Comparison of ENCODE assay signal across 10 cellular contexts in the genomic region with DNA sequence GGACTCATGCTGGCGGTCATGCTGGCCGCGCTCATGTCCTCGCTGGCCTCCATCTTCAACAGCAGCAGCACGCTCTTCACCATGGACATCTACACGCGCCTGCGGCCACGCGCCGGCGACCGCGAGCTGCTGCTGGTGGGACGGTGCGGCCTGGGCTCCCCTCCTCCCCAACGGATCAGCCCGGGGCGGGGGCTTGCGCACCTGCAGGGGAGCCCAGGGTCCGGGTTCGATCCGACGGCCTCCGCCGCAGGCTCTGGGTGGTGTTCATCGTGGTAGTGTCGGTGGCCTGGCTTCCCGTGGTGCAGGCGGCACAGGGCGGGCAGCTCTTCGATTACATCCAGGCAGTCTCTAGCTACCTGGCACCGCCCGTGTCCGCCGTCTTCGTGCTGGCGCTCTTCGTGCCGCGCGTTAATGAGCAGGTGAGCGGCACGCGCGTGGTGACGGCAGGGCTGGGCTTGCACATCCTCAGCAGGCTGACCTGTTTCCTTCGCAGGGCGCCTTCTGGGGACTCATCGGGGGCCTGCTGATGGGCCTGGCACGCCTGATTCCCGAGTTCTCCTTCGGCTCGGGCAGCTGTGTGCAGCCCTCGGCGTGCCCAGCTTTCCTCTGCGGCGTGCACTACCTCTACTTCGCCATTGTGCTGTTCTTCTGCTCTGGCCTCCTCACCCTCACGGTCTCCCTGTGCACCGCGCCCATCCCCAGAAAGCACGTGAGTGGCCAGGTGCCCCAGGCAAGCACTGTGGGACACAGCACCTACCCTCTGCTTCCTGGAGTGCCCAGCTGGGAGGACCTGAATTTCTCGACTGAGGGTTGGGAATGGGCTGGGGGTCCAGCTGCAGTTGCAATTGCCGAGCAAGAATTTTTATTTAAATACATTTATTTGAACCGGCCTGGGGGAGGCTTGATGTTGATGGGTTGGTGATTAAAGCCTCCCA. TPM values are rescaled to one million over a fixed set of nuclear protein-coding genes. Genes with fewer than 3 reads are reported as not detected.
A peak's percentile ranks its signal among the peaks of the same experiment; 100 is the strongest.
DNase-seq lines count a peak whose midpoint lies in the region; ATAC-seq, FAIRE-seq and TF ChIP-seq lines count a peak whose summit lies in the region.
"Had no signal": no experiment of that assay in that cellular context is flagged by ENCODE, and none has a peak within 500 bp of the region (broad histone marks: within the 10 kb centered on the region; RNA-seq: fewer than 3 reads in every experiment).

No MANE protein-coding gene starts in this region.

- peak overlapping the region; percentile 24 for H3K4me3 Mint-ChIP-seq in Caco-2 (ENCODE audit: unreplicated experiment)

- CTCF ChIA-PET in Caco-2 (lab: Charles Lee) (no interaction called here), OCI-LY7 (lab: Charles Lee; ENCODE audit: unreplicated experiment) (no interaction called here)

- no peak for DNase-seq in Caco-2
- no peak for DNase-seq in RWPE2 (ENCODE audit: low spot score)
- DNase-seq in foreskin fibroblast, result peak in 1 of 2 donors; percentile 59
- DNase-seq in trophoblast cell, result peak in 1 of 2 donors; percentile 57
- no peak for DNase-seq in OCI-LY7 (ENCODE audit: low spot score)
- no peak for DNase-seq in germinal center (ENCODE audit: low spot score)
- DNase-seq in frontal cortex (ENCODE audit: low spot score in 2 of 2), result no peak
- DNase-seq in GF-D8 (lab: John Stamatoyannopoulos, UW), result no peak
- DNase-seq: Karpas-422 had no signal

- H3K27ac ChIP-seq in RWPE2 (ENCODE audit: poor library complexity, severe bottlenecking), result no peak overlapping the region
- H3K27ac ChIP-seq in trophoblast cell (ENCODE audit: low read depth, low read length), result no peak overlapping the region
- H3K27ac ChIP-seq in OCI-LY7 (ENCODE audit: low read depth, low read length, poor library complexity, severe bottlenecking), result no peak overlapping the region

- no peak overlapping the region for H2BK120ac ChIP-seq in trophoblast cell (ENCODE audit: insufficient read depth, low read length, poor library complexity)

- no peak overlapping the region for H2AFZ ChIP-seq in trophoblast cell (ENCODE audit: insufficient read depth, low read length, poor library complexity)
- H2AFZ ChIP-seq in OCI-LY7 (ENCODE audit: low read length), result no peak overlapping the region

- no peaks in the 10 kb centered on the region for H3K9me3 ChIP-seq in Caco-2
- H3K9me3 ChIP-seq in RWPE2 (ENCODE audit: severe bottlenecking), result no peaks in the 10 kb centered on the region
- peaks cover 11% of the 10 kb centered on the region for H3K9me3 ChIP-seq in trophoblast cell (ENCODE audit: insufficient read depth, low read depth, low read length)
- no peaks in the 10 kb centered on the region for H3K9me3 ChIP-seq in OCI-LY7 (ENCODE audit: low read length)

- H3K36me3 ChIP-seq in Caco-2 (ENCODE audit: control insufficient read depth, insufficient read depth, low read length), result peaks cover 2% of the 10 kb centered on the region; the same call in 1 of the 2 replicates
- peaks cover 9% of the 10 kb centered on the region; the same call in 1 of the 2 replicates for H3K36me3 ChIP-seq in RWPE2 (ENCODE audit: low read depth)
- peaks cover 34 to 38% of the 10 kb centered on the region in 2 experiments for H3K36me3 ChIP-seq in trophoblast cell (ENCODE audit: control insufficient read depth in 1 of 2, insufficient read depth in 2 of 2, low read length in 2 of 2)
- H3K36me3 ChIP-seq in OCI-LY7 (ENCODE audit: insufficient read depth, low read length), result no peaks in the 10 kb centered on the region

- H3K79me1 ChIP-seq in trophoblast cell (ENCODE audit: low read length), result no peaks in the 10 kb centered on the region

- H3K79me2 ChIP-seq in trophoblast cell (ENCODE audit: control insufficient read depth, insufficient read depth, low read length, poor library complexity) (no peaks in the 10 kb centered on the region), OCI-LY7 (ENCODE audit: insufficient read depth, low read depth, low read length) (no peaks in the 10 kb centered on the region)

- H4K12ac ChIP-seq in trophoblast cell (ENCODE audit: low read depth, low read length), result no peak overlapping the region

- H3K4me1 ChIP-seq in Caco-2 (peaks cover 16% of the 10 kb centered on the region), RWPE2 (ENCODE audit: insufficient read depth, poor library complexity, severe bottlenecking) (no peaks in the 10 kb centered on the region), trophoblast cell (ENCODE audit: control insufficient read depth in 1 of 2, insufficient read depth in 2 of 2, low read length in 2 of 2) (peaks cover 7 to 14% of the 10 kb centered on the region in 2 experiments), OCI-LY7 (ENCODE audit: insufficient read depth, low read length, poor library complexity, severe bottlenecking) (peaks cover 4% of the 10 kb centered on the region)

- H4K91ac ChIP-seq in trophoblast cell (ENCODE audit: low read depth, low read length), result no peak overlapping the region

- H3K4me1 Mint-ChIP-seq in Caco-2 (ENCODE audit: low read depth, unreplicated experiment), result no peaks in the 10 kb centered on the region

- FAIRE-seq in frontal cortex (lab: Jason Lieb, UNC), result no peak
- FAIRE-seq: GM12892 had no signal

- H3K9me2 ChIP-seq in OCI-LY7 (ENCODE audit: insufficient read depth, low read length), result no peaks in the 10 kb centered on the region

- H3K4ac ChIP-seq in trophoblast cell (ENCODE audit: low read depth, low read length), result no peak overlapping the region

- H3K4me3 ChIP-seq in Caco-2 (ENCODE audit: low read depth, low read length), result no peak overlapping the region
- H3K4me3 ChIP-seq in RWPE2 (ENCODE audit: severe bottlenecking), result peak overlapping the region; percentile 37
- H3K4me3 ChIP-seq in foreskin fibroblast (ENCODE audit: low read depth in 1 of 2, low read length in 2 of 2), result peak overlapping the region; percentile 47 to 58
- no peak overlapping the region for H3K4me3 ChIP-seq in trophoblast cell (ENCODE audit: low read depth, low read length)
- no peak overlapping the region for H3K4me3 ChIP-seq in OCI-LY7 (ENCODE audit: low read depth, low read length, poor library complexity, severe bottlenecking)

- peaks cover 27% of the 10 kb centered on the region for H3K36me3 Mint-ChIP-seq in Caco-2 (ENCODE audit: insufficient read depth, unreplicated experiment)

- ATAC-seq in RWPE2 (ENCODE audit: low read depth), result peak; percentile 2

- no peak for TF ChIP-seq CTCF in Caco-2 (IDR thresholded peaks at IDR 0.05; ENCODE audit: insufficient read depth in 1 of 2, low read depth in 1 of 2, low read length in 1 of 2, severe bottlenecking in 1 of 2, unreplicated experiment in 1 of 2)
- TF ChIP-seq CTCF in RWPE2 (IDR thresholded peaks at IDR 0.05; ENCODE audit: poor library complexity, severe bottlenecking), result no peak
- no peak for TF ChIP-seq CTCF in foreskin fibroblast (IDR thresholded peaks at IDR 0.05; ENCODE audit: low read depth, low read length)
- TF ChIP-seq CTCF in OCI-LY7 (conservative IDR thresholded peaks at IDR 0.05; ENCODE audit: low read length), result no peak

- BruUV-seq in Caco-2 (replicated peaks; lab: Mats Ljungman, UMichigan), result no TSS peak
- BruUV-seq in OCI-LY7 (replicated peaks; lab: Mats Ljungman, UMichigan), result no TSS peak

- H3K27me3 ChIP-seq in Caco-2 (replicated peaks; ENCODE audit: control insufficient read depth, insufficient read depth, low read length), result no peaks in the 10 kb centered on the region
- H3K27me3 ChIP-seq in RWPE2 (ENCODE audit: insufficient read depth, poor library complexity, severe bottlenecking), result no peaks in the 10 kb centered on the region
- H3K27me3 ChIP-seq in trophoblast cell (ENCODE audit: insufficient read depth, low read length), result peaks cover 34% of the 10 kb centered on the region

- no CpG with 5 or more reads among the region's 66 CpGs for WGBS in trophoblast cell (ENCODE audit: extremely low coverage, insufficient coverage, insufficient read length)

- no peak overlapping the region for H4K8ac ChIP-seq in trophoblast cell (ENCODE audit: low read depth, low read length)

- intact Hi-C loops in Caco-2 (cut with micrococcal nuclease; ENCODE audit: unreplicated experiment), result no loop called here
- intact Hi-C loops in OCI-LY7 (cut with micrococcal nuclease; ENCODE audit: unreplicated experiment), result no loop called here

- no peak overlapping the region for H3K27ac Mint-ChIP-seq in Caco-2 (ENCODE audit: unreplicated experiment)

- no peak overlapping the region for H2AK5ac ChIP-seq in trophoblast cell (ENCODE audit: low read length)

- H2BK12ac ChIP-seq in trophoblast cell (ENCODE audit: low read length), result no peak overlapping the region

- no peaks in the 10 kb centered on the region for H4K20me1 ChIP-seq in OCI-LY7 (ENCODE audit: insufficient read depth, low read length)

- H3K9ac ChIP-seq in trophoblast cell (ENCODE audit: low read length), result no peak overlapping the region

- no peak overlapping the region for H3K14ac ChIP-seq in trophoblast cell (ENCODE audit: low read length)

- H3K9me3 Mint-ChIP-seq in Caco-2 (ENCODE audit: unreplicated experiment), result no peaks in the 10 kb centered on the region

- no peak overlapping the region for H3K23ac ChIP-seq in trophoblast cell (ENCODE audit: low read length)

- H3K4me2 ChIP-seq in trophoblast cell (ENCODE audit: low read length), result peak overlapping the region; percentile 64
- no peak overlapping the region for H3K4me2 ChIP-seq in OCI-LY7 (ENCODE audit: low read length)

- no peak overlapping the region for H2BK5ac ChIP-seq in trophoblast cell (ENCODE audit: low read depth, low read length, poor library complexity)

- POLR2A ChIA-PET in Caco-2 (lab: Charles Lee), result interaction anchor here (1.0 kb wide), 1 partner anchor 224 kb away, joined by 3 read pairs; a partner anchor contains a TSS
- POLR2A ChIA-PET in OCI-LY7 (lab: Charles Lee), result no interaction called here

- no peak overlapping the region for H3K18ac ChIP-seq in trophoblast cell (ENCODE audit: low read length)

- H3K27me3 Mint-ChIP-seq in Caco-2 (ENCODE audit: insufficient read depth, unreplicated experiment), result no peaks in the 10 kb centered on the region

RNA-seq across cellular contexts. Expression of a gene that starts 6.0 kb away (rescaled TPM):
- total RNA-seq in Caco-2 (2022) (2.8 and 3.0 TPM in 2 replicates), OCI-LY7 (2022) (not detected in 2 replicates), frontal cortex (1.2 TPM)
- not detected in 2 replicates for polyA plus RNA-seq in trophoblast cell (2013)
- not detected in 2 replicates for total RNA-seq in OCI-LY7 (2014; rRNA removed; shearing (Covaris generic))

RNA-seq across cellular contexts. Expression of a gene that starts 16.9 kb away (rescaled TPM):
- total RNA-seq in Caco-2 (2022) (9.3 and 10.0 TPM in 2 replicates), OCI-LY7 (2022) (0.38 TPM in 1 of 2 replicates, not detected in the other), frontal cortex (1.2 TPM)
- 37.9 and 42.2 TPM in 2 replicates for polyA plus RNA-seq in trophoblast cell (2013)
- 0.05 and 0.73 TPM in 2 replicates for total RNA-seq in OCI-LY7 (2014; rRNA removed; shearing (Covaris generic))

RNA-seq across cellular contexts. Expression of a gene that starts 19.3 kb away (rescaled TPM):
- total RNA-seq in Caco-2 (2022) (23.5 and 30.5 TPM in 2 replicates), OCI-LY7 (2022) (40.4 TPM in 2 replicates), frontal cortex (26.9 TPM)
- 34.5 and 35.2 TPM in 2 replicates for polyA plus RNA-seq in trophoblast cell (2013)
- 24.0 and 28.6 TPM in 2 replicates for total RNA-seq in OCI-LY7 (2014; rRNA removed; shearing (Covaris generic))

RNA-seq across cellular contexts. Expression of a gene that starts 29.6 kb away (rescaled TPM):
- total RNA-seq in Caco-2 (2022) (9.7 and 10.2 TPM in 2 replicates), OCI-LY7 (2022) (7.8 and 8.8 TPM in 2 replicates), frontal cortex (10.6 TPM)
- polyA plus RNA-seq in trophoblast cell (2013), result 6.8 and 7.5 TPM in 2 replicates
- total RNA-seq in OCI-LY7 (2014; rRNA removed; shearing (Covaris generic)), result 6.4 and 7.0 TPM in 2 replicates

RNA-seq across cellular contexts. Expression of a gene that starts 38.8 kb away (rescaled TPM):
- total RNA-seq in Caco-2 (2022), result not detected in 2 replicates
- polyA plus RNA-seq in trophoblast cell (2013), result not detected in 2 replicates
- not detected in 2 replicates for total RNA-seq in OCI-LY7 (2014; rRNA removed; shearing (Covaris generic))
- not detected in 2 replicates for total RNA-seq in OCI-LY7 (2022)
- total RNA-seq in frontal cortex, result 22.0 TPM

Comparison
In these comparisons a context has a peak if more than half of its experiments do, and no peak if none do; other contexts are left out.
1. H3K4me3 ChIP-seq: peak in RWPE2 (single experiment) and foreskin fibroblast (2 of 2); none in Caco-2 (single experiment), trophoblast cell (single experiment) and OCI-LY7 (single experiment).